Comparison of ENCODE assay signal across 34 cellular contexts in the genomic region with DNA sequence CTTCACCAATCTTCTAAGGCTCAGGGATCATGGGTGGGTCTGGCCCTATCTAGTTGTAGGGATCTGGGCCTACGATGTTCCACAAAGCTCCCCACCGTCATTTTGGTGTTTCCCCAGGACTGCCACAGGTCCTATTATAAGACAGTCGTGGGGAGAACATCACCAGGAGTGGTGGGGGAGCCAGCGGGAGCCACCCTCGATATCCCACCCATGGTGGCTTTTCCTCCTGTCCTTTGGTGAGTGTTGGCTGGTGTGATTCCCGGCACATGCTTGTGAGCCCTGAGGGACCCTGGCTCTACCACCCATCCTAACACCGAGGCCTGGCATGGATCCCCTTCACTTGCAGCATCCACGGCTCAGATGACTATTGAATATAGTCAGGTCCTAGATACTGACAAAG.
"Had no signal": no experiment of that assay in that cellular context is flagged by ENCODE, and none has a peak within 500 bp of the region (broad histone marks: within the 10 kb centered on the region; RNA-seq: fewer than 3 reads in every experiment).

No MANE protein-coding gene starts in this region.

- H3K36me3 ChIP-seq: MG63 had no signal

- H3K9me3 ChIP-seq: MG63 had no signal

- H3K4me3 ChIP-seq: MG63 had no signal

- DNase-seq: Karpas-422, Kasumi-1, MG63, MM.1S, MV-4-11, NCI-H1048, NCI-H1092, NCI-H1092 treated with DMSO at 0.1 percent for 48 hours, NCI-H1105, NCI-H1105 treated with DMSO at 0.1 percent for 48 hours, NCI-H1417, NCI-H1417 treated with DMSO at 0.1 percent for 48 hours, NCI-H1436, NCI-H1436 treated with DMSO at 0.1 percent for 48 hours, NCI-H146, NCI-H1694, NCI-H1694 treated with DMSO at 0.1 percent for 48 hours, NCI-H187, NCI-H187 treated with DMSO at 0.1 percent for 48 hours, NCI-H1930, NCI-H2029, NCI-H2029 treated with DMSO at 0.1 percent for 48 hours, NCI-H2081, NCI-H2081 treated with DMSO at 0.1 percent for 48 hours, NCI-H2107, NCI-H2171, NCI-H2171 treated with DMSO at 0.1 percent for 48 hours, NCI-H2227 treated with DMSO at 0.1 percent for 48 hours, NCI-H226, NCI-H345, NCI-H446, NCI-H446 treated with DMSO at 0.1 percent for 48 hours, NCI-H510A, NCI-H510A treated with DMSO at 0.1 percent for 48 hours had no signal

- H3K27me3 ChIP-seq: MG63 had no signal
